Comparison of ENCODE assay signal across 9 cellular contexts in the genomic region with DNA sequence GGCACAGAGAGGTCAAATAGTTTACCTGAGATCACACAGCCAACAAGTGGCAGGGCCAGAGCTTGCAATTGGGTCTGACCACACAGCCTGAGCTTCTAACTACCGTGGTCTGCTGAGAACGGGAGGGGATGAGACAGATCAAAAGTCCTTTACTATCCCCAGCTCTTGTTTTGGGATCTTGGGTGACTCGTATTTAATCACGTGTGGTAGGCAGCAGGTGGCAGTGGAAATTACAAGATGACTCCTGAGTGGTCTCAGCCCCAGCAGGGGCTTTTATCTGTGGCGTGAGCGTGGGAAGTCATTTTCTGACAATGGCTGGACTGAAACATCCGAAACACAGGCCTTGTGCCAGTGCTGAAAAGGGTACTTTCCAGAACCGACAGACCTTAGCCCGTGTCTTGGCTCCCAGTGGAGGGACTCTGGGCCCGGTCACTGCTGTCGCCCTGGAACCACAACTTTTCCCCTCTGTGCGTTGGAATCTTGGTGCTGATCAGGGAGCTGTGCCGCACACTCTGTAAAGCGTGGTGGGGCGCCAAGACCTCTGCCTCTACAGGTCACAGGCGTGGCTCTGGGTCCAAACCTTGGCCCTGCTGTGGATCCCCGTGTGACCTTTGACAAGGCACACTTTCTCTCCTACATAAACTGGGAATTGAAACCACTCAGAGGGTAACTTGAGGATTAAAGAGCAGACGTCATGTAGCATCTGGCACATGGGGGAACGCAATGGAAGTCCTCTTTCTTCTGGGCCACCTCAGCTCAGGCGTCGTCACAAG. TPM values are rescaled to one million over a fixed set of nuclear protein-coding genes. Genes with fewer than 3 reads are reported as not detected.
A peak's percentile ranks its signal among the peaks of the same experiment; 100 is the strongest.
DNase-seq lines count a peak whose midpoint lies in the region; ATAC-seq, FAIRE-seq and TF ChIP-seq lines count a peak whose summit lies in the region.
"Had no signal": no experiment of that assay in that cellular context is flagged by ENCODE, and none has a peak within 500 bp of the region (broad histone marks: within the 10 kb centered on the region; RNA-seq: fewer than 3 reads in every experiment).

No MANE protein-coding gene starts in this region.

- no peak for TF ChIP-seq POLR2A in K562 (conservative IDR thresholded peaks at IDR 0.05)

- H3K27me3 ChIP-seq in K562 (ENCODE audit: control insufficient read depth in 2 of 2, insufficient read depth in 2 of 2, low read length in 2 of 2): no peaks in the 10 kb centered on the region

- 79% methylated on average over 21 of the region's 21 CpGs for WGBS in K562 (ENCODE audit: insufficient coverage, low coverage, missing lambda C conversion rate)

- H3K4me1 ChIP-seq in K562 (replicated peaks in 1 of 2; ENCODE audit: control insufficient read depth in 2 of 2, insufficient read depth in 2 of 2, low read length in 2 of 2): peaks cover 0 to 19% of the 10 kb centered on the region in 2 experiments; a peak in 3 of 5 replicates

- H3K4me2 ChIP-seq in K562 (ENCODE audit: insufficient read depth, low read length): no peak overlapping the region

- TF ChIP-seq CTCF in K562 (IDR thresholded peaks at IDR 0.05 in 2 of 3, conservative IDR thresholded peaks at IDR 0.05 in 1 of 3; ENCODE audit: insufficient read depth in 2 of 3, low read depth in 1 of 3, low read length in 3 of 3): no peak

- H3K27ac ChIP-seq in K562 (ENCODE audit: extremely low read depth, low read depth, low read length): no peak overlapping the region

- DNase-seq in K562 (ENCODE audit: extremely low read depth in 1 of 4, low spot score in 3 of 4): no peak
- DNase-seq in stimulated activated effector memory CD8-positive, alpha-beta T cell treated with anti-CD3 and anti-CD28 coated beads, Interleukin-12 subunit alpha, Interleukin-12 subunit beta, amount 100 ng/mL, for 72 hours (ENCODE audit: low spot score in 2 of 2): no peak
- DNase-seq in AG08396 (ENCODE audit: low spot score): no peak
- DNase-seq in KG1 (lab: John Stamatoyannopoulos, UW): no peak
- DNase-seq in G401 (ENCODE audit: low spot score): no peak
- DNase-seq: activated T-cell treated with anti-CD3 and anti-CD28 coated beads, Interleukin-2, amount 50 U/mL, for 4 hours had no signal

- H3K36me3 Mint-ChIP-seq in stimulated activated effector memory CD8-positive, alpha-beta T cell treated with anti-CD3 and anti-CD28 coated beads, Interleukin-12 subunit alpha, Interleukin-12 subunit beta, amount 100 ng/mL, for 72 hours: peaks cover 63% of the 10 kb centered on the region

- no peak overlapping the region for H3K4me3 Mint-ChIP-seq in stimulated activated effector memory CD8-positive, alpha-beta T cell treated with anti-CD3 and anti-CD28 coated beads, Interleukin-12 subunit alpha, Interleukin-12 subunit beta, amount 100 ng/mL, for 72 hours
- H3K4me3 Mint-ChIP-seq: activated T-cell treated with anti-CD3 and anti-CD28 coated beads, Interleukin-2, amount 50 U/mL, for 4 hours had no signal

- intact Hi-C loops in K562 (cut with micrococcal nuclease): no loop called here

- peaks cover 50% of the 10 kb centered on the region; the same call in 2 of the 3 replicates for H3K36me3 ChIP-seq in K562 (ENCODE audit: control insufficient read depth, insufficient read depth, low read length)

- H3K9me3 Mint-ChIP-seq in stimulated activated effector memory CD8-positive, alpha-beta T cell treated with anti-CD3 and anti-CD28 coated beads, Interleukin-12 subunit alpha, Interleukin-12 subunit beta, amount 100 ng/mL, for 72 hours: no peaks in the 10 kb centered on the region
- H3K9me3 Mint-ChIP-seq: activated T-cell treated with anti-CD3 and anti-CD28 coated beads, Interleukin-2, amount 50 U/mL, for 4 hours had no signal

- no peaks in the 10 kb centered on the region for H3K79me2 ChIP-seq in K562 (ENCODE audit: control insufficient read depth, insufficient read depth, low read length)

- H3K4me3 ChIP-seq in K562: no peak overlapping the region

- CTCF ChIA-PET in K562 (lab: Yijun Ruan, JAX; ENCODE audit: low intra/inter-chr PET ratio): no interaction called here

- TF ChIP-seq EP300 in K562 (IDR thresholded peaks at IDR 0.05; ENCODE audit: low read length): no peak

- no peak for TF ChIP-seq RAD21 in K562 (CRISPR knock-in tag; conservative IDR thresholded peaks at IDR 0.05 in 1 of 2, IDR thresholded peaks at IDR 0.05 in 1 of 2)

- peak overlapping the region; percentile 87 for H3K27ac Mint-ChIP-seq in stimulated activated effector memory CD8-positive, alpha-beta T cell treated with anti-CD3 and anti-CD28 coated beads, Interleukin-12 subunit alpha, Interleukin-12 subunit beta, amount 100 ng/mL, for 72 hours

- H3K9me3 ChIP-seq in K562 (replicated peaks; ENCODE audit: control insufficient read depth, insufficient read depth, low read depth, low read length): no peaks in the 10 kb centered on the region

- peaks cover 4% of the 10 kb centered on the region for H3K9me1 ChIP-seq in K562 (ENCODE audit: control insufficient read depth, insufficient read depth, low read length)

- POLR2A ChIA-PET in K562 (lab: Yijun Ruan, JAX): interaction anchor here (0.6 to 0.8 kb wide), 2 partner anchors 376 to 746 kb away, joined by 3 read pairs; no protein-coding TSS in a partner anchor

- H3K4me1 Mint-ChIP-seq in stimulated activated effector memory CD8-positive, alpha-beta T cell treated with anti-CD3 and anti-CD28 coated beads, Interleukin-12 subunit alpha, Interleukin-12 subunit beta, amount 100 ng/mL, for 72 hours: peaks cover 47% of the 10 kb centered on the region

- FAIRE-seq in K562 (lab: Jason Lieb, UNC): no peak
- FAIRE-seq: islet of Langerhans had no signal

- no peaks in the 10 kb centered on the region for H4K20me1 ChIP-seq in K562 (replicated peaks; ENCODE audit: control insufficient read depth, insufficient read depth, low read length)

- BruUV-seq in K562 (replicated peaks; lab: Mats Ljungman, UMichigan): no TSS peak

- peak overlapping the region in 1 of 2 experiments; percentile 72; a peak in 2 of 4 replicates for H3K9ac ChIP-seq in K562 (ENCODE audit: insufficient read depth in 1 of 2, low read depth in 2 of 2, low read length in 2 of 2)

- in situ Hi-C loops in K562 (cut with MboI): no loop called here
- in situ Hi-C loops in G401 (cut with HindIII; ENCODE audit: low sequenced_read_pairs): no loop called here

- no peak overlapping the region for H2AFZ ChIP-seq in K562 (ENCODE audit: low read depth, low read length)

- ATAC-seq in GM19372 (IDR thresholded peaks at IDR 0.05; ENCODE audit: low read depth, unreplicated experiment): peak; percentile 46
- peak; percentile 34 for ATAC-seq in HG03108 (IDR thresholded peaks at IDR 0.05; ENCODE audit: unreplicated experiment)
- ATAC-seq in K562: no peak
- peak; percentile 38 for ATAC-seq in stimulated activated effector memory CD8-positive, alpha-beta T cell treated with anti-CD3 and anti-CD28 coated beads, Interleukin-12 subunit alpha, Interleukin-12 subunit beta, amount 100 ng/mL, for 72 hours

RNA-seq across cellular contexts. Expression of a gene that starts 12.0 kb away (rescaled TPM):
- total RNA-seq in K562 (2011; cell fraction: chromatin; rRNA removed; ENCODE audit: low replicate concordance): 11.1 and 36.1 TPM in 2 replicates
- total RNA-seq in K562 (2011; cell fraction: nucleolus; rRNA removed): 23.2 and 25.5 TPM in 2 replicates
- 18.8 and 19.5 TPM in 2 replicates for total RNA-seq in K562 (2011; cell fraction: nucleoplasm; rRNA removed)
- total RNA-seq in K562 (2014; rRNA removed) (10.8 and 12.6 TPM in 2 replicates), K562 (2014; rRNA removed; fragmentation: Illumina TruSeq; extraction: Trizol) (4.2 and 6.8 TPM in 2 replicates), K562 (2015; rRNA removed; fragmentation: Illumina TruSeq; extraction: Trizol) (4.6 and 4.9 TPM in 2 replicates), K562 (2021) (12.7 TPM in 2 replicates)
- polyA plus RNA-seq in K562 (2011; rRNA removed) (8.5 and 16.9 TPM in 2 replicates), K562 (2014; fragmentation: Illumina TruSeq; extraction: Trizol) (8.0 and 9.5 TPM in 2 replicates), K562 (2014; fragmentation: Nextera tagmentation; extraction: Ambion mirVana) (1 to 10 TPM; 2.3 to 3.4 TPM), K562 (2014; rRNA removed) (11.7 and 12.8 TPM in 2 replicates)
- 15.5 and 15.9 TPM in 2 replicates for polyA plus RNA-seq in K562 (2011; cell fraction: cytosol; rRNA removed)
- 23.2 and 24.7 TPM in 2 replicates for polyA plus RNA-seq in K562 (2011; cell fraction: nucleus; rRNA removed)
- 8.4 and 16.6 TPM in 2 replicates for polyA plus RNA-seq in K562 (2012)
- 7.9 and 9.4 TPM in 2 replicates for polyA minus RNA-seq in K562 (2011; rRNA and poly(A)+ RNA removed)
- polyA minus RNA-seq in K562 (2011; cell fraction: cytosol; rRNA and poly(A)+ RNA removed): 7.0 and 10.6 TPM in 2 replicates
- polyA minus RNA-seq in K562 (2011; cell fraction: nucleus; rRNA and poly(A)+ RNA removed): 8.6 and 11.6 TPM in 2 replicates
- total RNA-seq in G401 (2014; rRNA removed; shearing (Covaris generic)): 2.6 and 3.9 TPM in 2 replicates

RNA-seq across cellular contexts. Expression of a gene that starts 30.0 kb away (rescaled TPM):
- 37.6 and 39.9 TPM in 2 replicates for total RNA-seq in K562 (2011; cell fraction: chromatin; rRNA removed; ENCODE audit: low replicate concordance)
- 42.4 and 43.4 TPM in 2 replicates for total RNA-seq in K562 (2011; cell fraction: nucleolus; rRNA removed)
- 47.2 and 54.0 TPM in 2 replicates for total RNA-seq in K562 (2011; cell fraction: nucleoplasm; rRNA removed)
- 177 and 243 TPM in 2 replicates for total RNA-seq in K562 (2014; rRNA removed)
- total RNA-seq in K562 (2014; rRNA removed; fragmentation: Illumina TruSeq; extraction: Trizol): 150 and 169 TPM in 2 replicates
- total RNA-seq in K562 (2015; rRNA removed; fragmentation: Illumina TruSeq; extraction: Trizol): 136 and 144 TPM in 2 replicates
- 119 and 121 TPM in 2 replicates for total RNA-seq in K562 (2021)
- 177 and 222 TPM in 2 replicates for polyA plus RNA-seq in K562 (2011; rRNA removed)
- 110 and 113 TPM in 2 replicates for polyA plus RNA-seq in K562 (2011; cell fraction: cytosol; rRNA removed)
- polyA plus RNA-seq in K562 (2011; cell fraction: nucleus; rRNA removed): 85.8 and 86.7 TPM in 2 replicates
- 103 and 129 TPM in 2 replicates for polyA plus RNA-seq in K562 (2012)
- 198 and 207 TPM in 2 replicates for polyA plus RNA-seq in K562 (2014; fragmentation: Illumina TruSeq; extraction: Trizol)
- polyA plus RNA-seq in K562 (2014; fragmentation: Nextera tagmentation; extraction: Ambion mirVana): 100 to 1,000 TPM; 260 to 516 TPM
- polyA plus RNA-seq in K562 (2014; rRNA removed): 265 and 295 TPM in 2 replicates
- polyA minus RNA-seq in K562 (2011; rRNA and poly(A)+ RNA removed): 69.4 and 70.6 TPM in 2 replicates
- 40.0 and 42.4 TPM in 2 replicates for polyA minus RNA-seq in K562 (2011; cell fraction: cytosol; rRNA and poly(A)+ RNA removed)
- polyA minus RNA-seq in K562 (2011; cell fraction: nucleus; rRNA and poly(A)+ RNA removed): 18.3 and 27.1 TPM in 2 replicates
- total RNA-seq in G401 (2014; rRNA removed; shearing (Covaris generic)): 148 and 168 TPM in 2 replicates

RNA-seq across cellular contexts. Expression of a gene that starts 50.4 kb away (rescaled TPM):
- 1.3 and 1.6 TPM in 2 replicates for total RNA-seq in K562 (2011; cell fraction: chromatin; rRNA removed; ENCODE audit: low replicate concordance)
- 1.4 and 2.0 TPM in 2 replicates for total RNA-seq in K562 (2011; cell fraction: nucleolus; rRNA removed)
- 1.1 and 1.6 TPM in 2 replicates for total RNA-seq in K562 (2011; cell fraction: nucleoplasm; rRNA removed)
- total RNA-seq in K562 (2014; rRNA removed): 0.73 and 0.98 TPM in 2 replicates
- 0.36 and 0.38 TPM in 2 replicates for total RNA-seq in K562 (2014; rRNA removed; fragmentation: Illumina TruSeq; extraction: Trizol)
- 0.07 and 0.11 TPM in 2 replicates for total RNA-seq in K562 (2015; rRNA removed; fragmentation: Illumina TruSeq; extraction: Trizol)
- total RNA-seq in K562 (2021): 0.74 and 0.98 TPM in 2 replicates
- 0.68 and 1.1 TPM in 2 replicates for polyA plus RNA-seq in K562 (2011; rRNA removed)
- 1.1 and 2.3 TPM in 2 replicates for polyA plus RNA-seq in K562 (2011; cell fraction: cytosol; rRNA removed)
- 0.70 and 1.6 TPM in 2 replicates for polyA plus RNA-seq in K562 (2011; cell fraction: nucleus; rRNA removed)
- 0.30 and 1.1 TPM in 2 replicates for polyA plus RNA-seq in K562 (2012)
- polyA plus RNA-seq in K562 (2014; fragmentation: Illumina TruSeq; extraction: Trizol): 0.71 and 0.97 TPM in 2 replicates
- polyA plus RNA-seq in K562 (2014; fragmentation: Nextera tagmentation; extraction: Ambion mirVana): under 1 TPM; 0.10 to 0.41 TPM
- polyA plus RNA-seq in K562 (2014; rRNA removed): 1.1 and 1.2 TPM in 2 replicates
- 0.53 and 0.54 TPM in 2 replicates for polyA minus RNA-seq in K562 (2011; rRNA and poly(A)+ RNA removed)
- polyA minus RNA-seq in K562 (2011; cell fraction: cytosol; rRNA and poly(A)+ RNA removed): 0.48 TPM in 1 of 2 replicates, not detected in the other
- 0.27 and 0.56 TPM in 2 replicates for polyA minus RNA-seq in K562 (2011; cell fraction: nucleus; rRNA and poly(A)+ RNA removed)
- total RNA-seq in G401 (2014; rRNA removed; shearing (Covaris generic)): 0.68 and 2.0 TPM in 2 replicates

RNA-seq across cellular contexts. Expression of a gene that starts 53.8 kb away (rescaled TPM):
- total RNA-seq in K562 (2011; cell fraction: chromatin; rRNA removed; ENCODE audit: low replicate concordance): 20.9 and 25.0 TPM in 2 replicates
- 24.2 and 25.8 TPM in 2 replicates for total RNA-seq in K562 (2011; cell fraction: nucleolus; rRNA removed)
- 22.5 and 26.0 TPM in 2 replicates for total RNA-seq in K562 (2011; cell fraction: nucleoplasm; rRNA removed)
- total RNA-seq in K562 (2014; rRNA removed) (70.7 and 79.1 TPM in 2 replicates), K562 (2014; rRNA removed; fragmentation: Illumina TruSeq; extraction: Trizol) (74.6 and 79.6 TPM in 2 replicates), K562 (2015; rRNA removed; fragmentation: Illumina TruSeq; extraction: Trizol) (80.1 and 87.9 TPM in 2 replicates), K562 (2021) (66.7 and 75.3 TPM in 2 replicates)
- polyA plus RNA-seq in K562 (2011; rRNA removed) (89.6 and 101 TPM in 2 replicates), K562 (2014; fragmentation: Illumina TruSeq; extraction: Trizol) (107 and 132 TPM in 2 replicates), K562 (2014; fragmentation: Nextera tagmentation; extraction: Ambion mirVana) (10 to 100 TPM; 16.2 to 20.2 TPM), K562 (2014; rRNA removed) (83.0 and 89.5 TPM in 2 replicates)
- 74.3 and 80.9 TPM in 2 replicates for polyA plus RNA-seq in K562 (2011; cell fraction: cytosol; rRNA removed)
- 37.2 and 44.2 TPM in 2 replicates for polyA plus RNA-seq in K562 (2011; cell fraction: nucleus; rRNA removed)
- 53.6 and 64.5 TPM in 2 replicates for polyA plus RNA-seq in K562 (2012)
- polyA minus RNA-seq in K562 (2011; rRNA and poly(A)+ RNA removed): 120 and 129 TPM in 2 replicates
- 48.7 and 53.1 TPM in 2 replicates for polyA minus RNA-seq in K562 (2011; cell fraction: cytosol; rRNA and poly(A)+ RNA removed)
- 12.4 and 24.0 TPM in 2 replicates for polyA minus RNA-seq in K562 (2011; cell fraction: nucleus; rRNA and poly(A)+ RNA removed)
- 69.1 and 70.6 TPM in 2 replicates for total RNA-seq in G401 (2014; rRNA removed; shearing (Covaris generic))
